In the genomic region with DNA sequence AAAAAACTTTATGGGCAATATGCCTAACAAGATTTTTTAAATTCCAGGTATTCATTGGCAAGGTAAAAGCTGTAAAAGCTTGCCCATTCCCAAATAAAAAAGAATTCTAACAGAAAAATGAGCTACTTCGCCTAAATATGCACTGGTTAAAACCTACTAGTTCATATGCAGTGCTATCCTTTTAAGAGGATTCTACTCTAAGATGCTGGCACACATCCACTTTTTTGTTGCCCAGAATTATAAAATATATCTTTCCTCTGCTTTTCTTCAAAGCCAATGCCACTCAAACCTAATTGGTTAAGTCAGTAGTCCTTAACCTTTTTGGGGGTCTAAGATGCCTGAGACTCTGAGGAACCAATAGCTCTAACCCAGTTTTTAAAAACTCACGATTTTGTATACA, we compare ENCODE assay signal across 9 cellular contexts. TPM values are rescaled to one million over a fixed set of nuclear protein-coding genes. Genes with fewer than 3 reads are reported as not detected.
DNase-seq lines count a peak whose midpoint lies in the region; ATAC-seq and TF ChIP-seq lines count a peak whose summit lies in the region.
"Had no signal": no experiment of that assay in that cellular context is flagged by ENCODE, and none has a peak within 500 bp of the region (broad histone marks: within the 10 kb centered on the region; RNA-seq: fewer than 3 reads in every experiment).

No MANE protein-coding gene starts in this region.

- H3K4me3 ChIP-seq in tibial nerve, result peak overlapping the region in 2 of 4 donors; percentile 76 to 82

- H3K27me3 ChIP-seq in tibial nerve, result no peaks in the 10 kb centered on the region

- DNase-seq in activated naive CD4-positive, alpha-beta T cell treated with anti-CD3 and anti-CD28 coated beads, Interleukin-2, amount 10 ng/mL, durations not matched to agents 7 days and 5 days, result no peak
- DNase-seq in activated naive CD4-positive, alpha-beta T cell (lab: John Stamatoyannopoulos, UW), result no peak
- no peak for DNase-seq in immature natural killer cell
- DNase-seq in tibial nerve (ENCODE audit: low spot score in 2 of 2), result no peak
- DNase-seq in foreskin melanocyte, result no peak
- no peak for DNase-seq in occipital lobe (lab: John Stamatoyannopoulos, UW)
- DNase-seq: activated CD8-positive, alpha-beta memory T cell treated with anti-CD3 and anti-CD28 coated beads for 24 hours had no signal

- H3K4me3 Mint-ChIP-seq in activated naive CD4-positive, alpha-beta T cell treated with anti-CD3 and anti-CD28 coated beads, Interleukin-2, amount 10 ng/mL, durations not matched to agents 7 days and 5 days, result peak overlapping the region; percentile 84
- peak overlapping the region; percentile 88 for H3K4me3 Mint-ChIP-seq in activated T-helper 17 cell treated with anti-CD3 and anti-CD28 coated beads, Interleukin-2, amount 50 U/mL, for 72 hours
- peak overlapping the region; percentile 94 to 100 (median 96) for H3K4me3 Mint-ChIP-seq in immature natural killer cell

- CTCF ChIA-PET in activated naive CD4-positive, alpha-beta T cell treated with anti-CD3 and anti-CD28 coated beads, Interleukin-2, amount 10 ng/mL, durations not matched to agents 7 days and 5 days (lab: Charles Lee), result no interaction called here

- no peak for TF ChIP-seq POLR2A in tibial nerve (IDR thresholded peaks at IDR 0.05)

- peaks cover 0 to 14% (median 0%) of the 10 kb centered on the region in 3 donors for H3K36me3 ChIP-seq in tibial nerve

- no peaks in the 10 kb centered on the region for H3K9me3 Mint-ChIP-seq in activated naive CD4-positive, alpha-beta T cell treated with anti-CD3 and anti-CD28 coated beads, Interleukin-2, amount 10 ng/mL, durations not matched to agents 7 days and 5 days
- H3K9me3 Mint-ChIP-seq in activated T-helper 17 cell treated with anti-CD3 and anti-CD28 coated beads, Interleukin-2, amount 50 U/mL, for 72 hours, result no peaks in the 10 kb centered on the region
- H3K9me3 Mint-ChIP-seq in immature natural killer cell, result no peaks in the 10 kb centered on the region

- peak overlapping the region; percentile 95 to 99 (median 98) for H3K27ac ChIP-seq in tibial nerve

- no peak for TF ChIP-seq EP300 in tibial nerve (IDR thresholded peaks at IDR 0.05)

- H3K27me3 Mint-ChIP-seq in activated naive CD4-positive, alpha-beta T cell treated with anti-CD3 and anti-CD28 coated beads, Interleukin-2, amount 10 ng/mL, durations not matched to agents 7 days and 5 days, result peaks cover 6% of the 10 kb centered on the region
- no peaks in the 10 kb centered on the region for H3K27me3 Mint-ChIP-seq in activated T-helper 17 cell treated with anti-CD3 and anti-CD28 coated beads, Interleukin-2, amount 50 U/mL, for 72 hours
- peaks cover 12 to 16% (median 13%) of the 10 kb centered on the region in 3 donors for H3K27me3 Mint-ChIP-seq in immature natural killer cell (ENCODE audit: low read depth in 3 of 3)

- WGBS in tibial nerve, 2 donors, result 21 to 23% methylated on average over 2 of the region's 2 CpGs

- H3K9me3 ChIP-seq in tibial nerve, result no peaks in the 10 kb centered on the region

- peaks cover 42% of the 10 kb centered on the region for H3K36me3 Mint-ChIP-seq in activated naive CD4-positive, alpha-beta T cell treated with anti-CD3 and anti-CD28 coated beads, Interleukin-2, amount 10 ng/mL, durations not matched to agents 7 days and 5 days
- H3K36me3 Mint-ChIP-seq in activated T-helper 17 cell treated with anti-CD3 and anti-CD28 coated beads, Interleukin-2, amount 50 U/mL, for 72 hours (ENCODE audit: low read depth), result peaks cover 77% of the 10 kb centered on the region
- H3K36me3 Mint-ChIP-seq in immature natural killer cell, result no peaks in the 10 kb centered on the region

- peak overlapping the region; percentile 75 for H3K27ac Mint-ChIP-seq in activated naive CD4-positive, alpha-beta T cell treated with anti-CD3 and anti-CD28 coated beads, Interleukin-2, amount 10 ng/mL, durations not matched to agents 7 days and 5 days
- H3K27ac Mint-ChIP-seq in activated T-helper 17 cell treated with anti-CD3 and anti-CD28 coated beads, Interleukin-2, amount 50 U/mL, for 72 hours, result peak overlapping the region; percentile 92
- peak overlapping the region; percentile 95 to 97 (median 96) for H3K27ac Mint-ChIP-seq in immature natural killer cell

- no peak for TF ChIP-seq CTCF in tibial nerve (IDR thresholded peaks at IDR 0.05)

- H3K4me1 ChIP-seq in tibial nerve, result peaks cover 5 to 54% (median 27%) of the 10 kb centered on the region in 4 donors

- ATAC-seq in activated T-helper 17 cell treated with anti-CD3 and anti-CD28 coated beads, Interleukin-2, amount 50 U/mL, for 72 hours (replicated peaks), result no peak
- ATAC-seq in HG03159 (IDR thresholded peaks at IDR 0.05; ENCODE audit: unreplicated experiment), result no peak

- H3K4me1 Mint-ChIP-seq in activated naive CD4-positive, alpha-beta T cell treated with anti-CD3 and anti-CD28 coated beads, Interleukin-2, amount 10 ng/mL, durations not matched to agents 7 days and 5 days, result peaks cover 61% of the 10 kb centered on the region
- H3K4me1 Mint-ChIP-seq in activated T-helper 17 cell treated with anti-CD3 and anti-CD28 coated beads, Interleukin-2, amount 50 U/mL, for 72 hours, result peaks cover 18% of the 10 kb centered on the region
- peaks cover 48 to 67% of the 10 kb centered on the region in 2 donors for H3K4me1 Mint-ChIP-seq in immature natural killer cell

RNA-seq across cellular contexts. Expression of a gene that starts 3.2 kb away (rescaled TPM):
- total RNA-seq in activated T-helper 17 cell treated with anti-CD3 and anti-CD28 coated beads, Interleukin-2, amount 50 U/mL, for 72 hours, result 100 to 1,000 TPM; 176 to 221 TPM
- 10 to 100 TPM; 19.7 to 44.4 (median 19.9) TPM for polyA plus RNA-seq in immature natural killer cell
- 100 to 1,000 TPM; 100 to 151 (median 112) TPM for total RNA-seq in tibial nerve
- 780 TPM for total RNA-seq in occipital lobe
